Comparison of ENCODE assay signal across 1 cellular context in the genomic region with DNA sequence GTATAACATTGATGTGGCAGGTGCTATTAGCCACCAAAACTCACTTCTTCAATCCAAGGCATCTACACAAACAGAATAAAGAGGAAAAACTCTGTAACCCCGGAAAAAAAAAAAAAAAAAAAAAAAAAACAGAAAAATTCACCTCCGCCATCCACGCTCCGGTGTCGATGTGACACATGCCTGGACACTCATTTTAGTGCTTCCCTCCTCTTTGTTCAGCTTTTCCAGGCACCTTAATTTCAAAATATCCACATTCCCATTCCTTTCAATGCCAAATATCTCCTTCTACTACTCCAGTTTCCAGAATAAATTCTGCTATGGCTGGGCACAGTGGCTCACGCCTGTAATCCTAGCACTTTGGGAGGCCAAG.
TF ChIP-seq lines count a peak whose summit lies in the region.

No MANE protein-coding gene starts in this region.

TF ChIP-seq in WTC11, 78 proteins besides CTCF, POLR2A, EP300 and RAD21 (continued from another document):
- TF ChIP-seq, protein P1, sequence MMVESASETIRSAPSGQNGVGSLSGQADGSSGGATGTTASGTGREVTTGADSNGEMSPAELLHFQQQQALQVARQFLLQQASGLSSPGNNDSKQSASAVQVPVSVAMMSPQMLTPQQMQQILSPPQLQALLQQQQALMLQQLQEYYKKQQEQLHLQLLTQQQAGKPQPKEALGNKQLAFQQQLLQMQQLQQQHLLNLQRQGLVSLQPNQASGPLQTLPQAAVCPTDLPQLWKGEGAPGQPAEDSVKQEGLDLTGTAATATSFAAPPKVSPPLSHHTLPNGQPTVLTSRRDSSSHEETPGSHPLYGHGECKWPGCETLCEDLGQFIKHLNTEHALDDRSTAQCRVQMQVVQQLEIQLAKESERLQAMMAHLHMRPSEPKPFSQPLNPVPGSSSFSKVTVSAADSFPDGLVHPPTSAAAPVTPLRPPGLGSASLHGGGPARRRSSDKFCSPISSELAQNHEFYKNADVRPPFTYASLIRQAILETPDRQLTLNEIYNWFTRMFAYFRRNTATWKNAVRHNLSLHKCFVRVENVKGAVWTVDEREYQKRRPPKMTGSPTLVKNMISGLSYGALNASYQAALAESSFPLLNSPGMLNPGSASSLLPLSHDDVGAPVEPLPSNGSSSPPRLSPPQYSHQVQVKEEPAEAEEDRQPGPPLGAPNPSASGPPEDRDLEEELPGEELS (CRISPR knock-in tag; IDR thresholded peaks at IDR 0.05): no peak
